18 cellular contexts compared by ENCODE assay signal in the genomic region with DNA sequence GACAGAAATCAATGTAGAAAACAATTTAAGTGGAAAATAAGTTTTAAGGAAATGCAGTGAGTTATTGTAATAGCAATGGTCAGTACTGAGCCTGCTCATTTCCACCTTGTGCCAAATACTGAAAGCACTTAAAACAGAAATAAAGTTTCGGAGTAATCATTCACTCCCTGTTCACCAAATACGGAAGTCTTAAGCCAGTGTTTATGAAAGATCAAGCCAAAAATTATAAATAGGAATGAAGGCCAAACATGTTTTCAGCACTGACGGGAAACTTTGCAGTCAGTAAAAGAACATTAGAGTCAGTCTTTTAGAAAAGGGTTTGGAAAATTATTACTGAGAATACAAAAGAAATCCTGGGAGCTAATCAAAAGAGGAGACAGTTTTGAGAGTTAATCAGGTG.
A peak's percentile ranks its signal among the peaks of the same experiment; 100 is the strongest.
DNase-seq lines count a peak whose midpoint lies in the region; ATAC-seq, FAIRE-seq and TF ChIP-seq lines count a peak whose summit lies in the region.
"Had no signal": no experiment of that assay in that cellular context is flagged by ENCODE, and none has a peak within 500 bp of the region (broad histone marks: within the 10 kb centered on the region; RNA-seq: fewer than 3 reads in every experiment).

No MANE protein-coding gene starts in this region.

- H3K79me2 ChIP-seq in mammary epithelial cell (ENCODE audit: insufficient read depth, low read length) = no peaks in the 10 kb centered on the region

- H3K4me3 ChIP-seq in breast epithelium (no peak overlapping the region), mammary epithelial cell (replicated peaks in 1 of 3; ENCODE audit: insufficient read depth in 1 of 3, low read depth in 2 of 3, low read length in 3 of 3) (no peak overlapping the region), pancreas (no peak overlapping the region), stomach smooth muscle (ENCODE audit: low read length in 2 of 2) (peak overlapping the region; percentile 4 to 12)
- H3K4me3 ChIP-seq: PC-9 had no signal

- H3K9ac ChIP-seq in mammary epithelial cell (ENCODE audit: insufficient read depth, low read length) (no peak overlapping the region), stomach smooth muscle (ENCODE audit: low read length in 2 of 2) (peak overlapping the region in 1 of 2 donors; percentile 64)
- H3K9ac ChIP-seq: KMS-11 had no signal

- intact Hi-C loops in breast epithelium (cut with DNase I; ENCODE audit: low total_unique reads) (no loop called here), mammary epithelial cell (cut with micrococcal nuclease) (no loop called here), pancreas (cut with DNase I) (no loop called here)

- CTCF ChIA-PET in mammary epithelial cell (lab: Charles Lee; ENCODE audit: low non-redundant PET) = no interaction called here

- H3K9me3 ChIP-seq in breast epithelium = no peaks in the 10 kb centered on the region
- H3K9me3 ChIP-seq in mammary epithelial cell (replicated peaks; ENCODE audit: insufficient read depth, low read length) = no peaks in the 10 kb centered on the region
- no peaks in the 10 kb centered on the region for H3K9me3 ChIP-seq in pancreas
- H3K9me3 ChIP-seq in stomach smooth muscle (ENCODE audit: control insufficient read depth in 2 of 2, low read length in 2 of 2) = no peaks in the 10 kb centered on the region

- H2AFZ ChIP-seq in mammary epithelial cell (ENCODE audit: low read depth, low read length) = no peak overlapping the region
- H2AFZ ChIP-seq: PC-9 had no signal

- H3K4me2 ChIP-seq in mammary epithelial cell (ENCODE audit: insufficient read depth, low read depth, low read length) = no peak overlapping the region
- H3K4me2 ChIP-seq: KMS-11, PC-9 had no signal

- H4K20me1 ChIP-seq in mammary epithelial cell (ENCODE audit: insufficient read depth, low read length) = no peaks in the 10 kb centered on the region

- WGBS in mammary epithelial cell (ENCODE audit: low coverage, missing lambda C conversion rate) = 83% methylated on average over 3 of the region's 3 CpGs
- 36 to 77% methylated on average over 3 of the region's 3 CpGs for WGBS in pancreas, 2 donors

- TF ChIP-seq POLR2A in breast epithelium (IDR thresholded peaks at IDR 0.05) = no peak

- peak; percentile 83 for FAIRE-seq in pancreas (lab: Jason Lieb, UNC)

- H3K4me1 ChIP-seq in breast epithelium (no peaks in the 10 kb centered on the region), mammary epithelial cell (ENCODE audit: insufficient read depth, low read length) (no peaks in the 10 kb centered on the region), pancreas (no peaks in the 10 kb centered on the region), stomach smooth muscle (ENCODE audit: control insufficient read depth, insufficient read depth, low read length) (no peaks in the 10 kb centered on the region)

- H3K27ac ChIP-seq in breast epithelium (peak overlapping the region; percentile 56 to 57), mammary epithelial cell (ENCODE audit: insufficient read depth, low read depth, low read length) (no peak overlapping the region), pancreas (no peak overlapping the region), stomach smooth muscle (ENCODE audit: low read length) (peak overlapping the region; percentile 46)
- H3K27ac ChIP-seq: 22Rv1, C4-2B, KMS-11, PC-9 had no signal

- TF ChIP-seq CTCF in breast epithelium (IDR thresholded peaks at IDR 0.05) = no peak
- TF ChIP-seq CTCF in mammary epithelial cell (conservative IDR thresholded peaks at IDR 0.05 in 1 of 2, IDR thresholded peaks at IDR 0.05 in 1 of 2; ENCODE audit: extremely low read depth in 1 of 2, insufficient read depth in 1 of 2, low read depth in 1 of 2, low read length in 2 of 2) = no peak
- TF ChIP-seq CTCF in pancreas (IDR thresholded peaks at IDR 0.05) = no peak

- DNase-seq in breast epithelium (ENCODE audit: low spot score in 2 of 2) = no peak
- DNase-seq in mammary epithelial cell = no peak
- no peak for DNase-seq in pancreas
- DNase-seq in NCI-H1105 treated with DMSO at 0.1 percent for 48 hours (lab: John Stamatoyannopoulos, UW) = no peak
- no peak for DNase-seq in activated CD4-positive, alpha-beta T cell treated with anti-CD3 and anti-CD28 coated beads, Interleukin-2, amount 50 U/mL, for 1 hour
- DNase-seq in RPMI8226 = no peak
- DNase-seq: AML-193, DMS79 treated with DMSO at 0.1 percent for 48 hours, NCI-H1436, NCI-H1930, NCI-H345, NCI-H524 treated with DMSO at 0.1 percent for 48 hours, PC-9 had no signal

- no peaks in the 10 kb centered on the region for H3K36me3 ChIP-seq in breast epithelium
- H3K36me3 ChIP-seq in mammary epithelial cell (ENCODE audit: insufficient read depth, low read length) = no peaks in the 10 kb centered on the region
- H3K36me3 ChIP-seq in pancreas = no peaks in the 10 kb centered on the region
- H3K36me3 ChIP-seq in stomach smooth muscle (ENCODE audit: control insufficient read depth in 2 of 2, insufficient read depth in 2 of 2, low read length in 2 of 2) = no peaks in the 10 kb centered on the region

- in situ Hi-C loops in mammary epithelial cell (cut with MboI; ENCODE audit: low sequenced_read_pairs in 2 of 2) = no loop called here

- dilution Hi-C loops in mammary epithelial cell (cut with HindIII; ENCODE audit: low sequenced_read_pairs) = no loop called here

- H3K27me3 ChIP-seq in breast epithelium (peaks cover 0 to 12% of the 10 kb centered on the region in 2 donors), mammary epithelial cell (ENCODE audit: insufficient read depth, low read length) (no peaks in the 10 kb centered on the region), pancreas (no peaks in the 10 kb centered on the region), stomach smooth muscle (ENCODE audit: control insufficient read depth in 1 of 2, insufficient read depth in 2 of 2, low read length in 2 of 2) (no peaks in the 10 kb centered on the region)

- no peak for ATAC-seq in pancreas
- no peak for ATAC-seq in GM18868 (IDR thresholded peaks at IDR 0.05; ENCODE audit: unreplicated experiment)

- no TSS peak for BruUV-seq in mammary epithelial cell (replicated peaks; lab: Mats Ljungman, UMichigan)

Comparison
In these comparisons a context has a peak if more than half of its experiments do, and no peak if none do; other contexts are left out.
1. H3K27ac ChIP-seq: peak in breast epithelium (2 of 2) and stomach smooth muscle (single experiment); none in mammary epithelial cell (single experiment) and pancreas (0 of 4).
2. H3K4me3 ChIP-seq: peak in stomach smooth muscle (2 of 2); none in breast epithelium (0 of 3), mammary epithelial cell (0 of 3) and pancreas (0 of 4).